ENCODE assay signal across 3 cellular contexts in the genomic region with DNA sequence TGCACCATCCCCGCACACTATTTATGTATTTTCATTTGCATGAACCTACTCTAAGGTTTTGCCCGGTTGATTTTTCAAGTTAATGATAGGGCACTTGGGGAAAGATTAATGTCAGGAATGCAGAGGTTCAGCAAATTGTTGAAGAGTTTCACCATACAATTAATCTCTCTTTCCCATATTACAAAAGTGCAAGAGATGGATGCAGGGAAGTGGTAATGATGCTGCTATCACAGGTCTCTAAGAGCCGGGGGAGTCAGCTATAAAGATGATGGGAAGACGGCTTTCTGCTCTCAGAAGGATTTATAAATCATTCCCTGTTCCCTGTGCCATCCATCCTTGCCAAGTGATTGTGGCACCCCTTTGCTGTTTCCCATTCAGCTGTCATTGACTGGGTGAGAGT.
"Had no signal": no experiment of that assay in that cellular context is flagged by ENCODE, and none has a peak within 500 bp of the region (broad histone marks: within the 10 kb centered on the region; RNA-seq: fewer than 3 reads in every experiment).

No MANE protein-coding gene starts in this region.

- DNase-seq: GDM1, GF-D8 had no signal

- H3K4me3 ChIP-seq: GM12878 had no signal
